8 cellular contexts compared by ENCODE assay signal in the genomic region with DNA sequence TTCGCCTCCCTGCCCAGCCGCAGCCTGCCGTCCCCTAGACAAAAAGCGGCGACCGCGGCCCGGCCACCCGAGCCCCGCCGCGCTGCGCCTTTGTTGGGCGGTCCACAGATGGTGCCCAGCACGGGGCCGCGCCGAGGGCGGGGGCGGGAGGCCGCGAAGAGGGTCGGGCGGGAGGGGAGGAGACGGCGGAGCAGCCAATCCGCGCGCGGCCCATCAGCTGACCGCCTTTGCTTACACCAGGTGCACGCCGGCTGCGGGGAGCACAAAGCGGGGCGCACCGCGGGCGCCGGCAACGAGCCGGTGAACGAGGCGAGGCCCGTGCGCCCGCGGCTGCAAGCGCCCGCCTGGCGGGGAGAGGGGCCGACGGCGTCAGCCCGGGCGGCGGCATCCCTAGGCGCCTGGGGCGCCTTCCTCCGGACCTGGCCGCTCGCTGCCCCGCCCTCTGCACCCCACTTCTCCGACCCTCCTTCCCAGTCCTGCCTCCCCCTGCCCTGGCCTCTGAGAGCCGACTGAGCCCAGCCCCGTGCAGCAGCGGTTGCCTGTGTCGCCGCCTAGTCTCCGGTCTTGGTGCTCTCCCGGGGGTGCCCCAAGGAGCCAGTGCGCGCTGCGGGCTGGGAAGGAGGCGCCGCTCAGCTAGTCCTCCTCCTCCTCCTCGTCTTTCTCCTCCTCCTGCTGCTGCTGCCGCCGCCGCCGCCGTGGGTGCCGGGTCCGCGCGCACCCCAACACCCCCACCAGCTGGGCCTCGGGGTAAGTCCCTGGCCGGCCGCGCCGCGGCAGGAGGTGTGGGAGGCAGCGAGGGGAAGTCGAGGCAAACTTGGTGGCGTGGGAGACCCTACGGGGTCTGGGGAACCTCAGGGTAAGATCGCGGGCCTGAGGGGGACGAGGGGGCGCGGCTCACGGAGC. TPM values are rescaled to one million over a fixed set of nuclear protein-coding genes. Genes with fewer than 3 reads are reported as not detected.
DNase-seq lines count a peak whose midpoint lies in the region; ATAC-seq, FAIRE-seq and TF ChIP-seq lines count a peak whose summit lies in the region.

A gene (plus strand): TSS at position 259 of the 903 bp plus-strand sequence. CDS start 45,211 bp downstream, outside the sequence.

- DNase-seq in A549 (ENCODE audit: low read depth in 1 of 2, low spot score in 1 of 2) (peak in 1 of 2 experiments; percentile 3), NCI-H510A treated with DMSO at 0.1 percent for 48 hours (lab: John Stamatoyannopoulos, UW) (peak; percentile 67), hippocampal formation (lab: John Stamatoyannopoulos, UW) (peak; percentile 65 to 76), posterior vena cava (ENCODE audit: low spot score) (peak; percentile 86), aorta (peak; percentile 67 to 86), NOMO-1 (lab: John Stamatoyannopoulos, UW; ENCODE audit: unreplicated experiment in 2 of 2) (no peak)
- DNase-seq in activated naive CD8-positive, alpha-beta T cell treated with anti-CD3 and anti-CD28 coated beads for 36 hours, result peak; percentile 84

- H3K4me3 Mint-ChIP-seq in activated naive CD8-positive, alpha-beta T cell treated with anti-CD3 and anti-CD28 coated beads for 36 hours, result peak within 1 kb of the TSS; percentile 83

- no peaks in the 10 kb centered on the region for H3K27me3 ChIP-seq in aorta (ENCODE audit: control insufficient read depth in 1 of 2, insufficient read depth in 2 of 2, low read length in 1 of 2)

- POLR2A ChIA-PET in A549 (lab: Yijun Ruan, JAX), result no interaction called here

- CTCF ChIA-PET in A549 (lab: Yijun Ruan, JAX), result no interaction called here

- no peak for TF ChIP-seq EP300 in A549 (IDR thresholded peaks at IDR 0.05)

- H3K4me1 ChIP-seq in A549 (peaks cover 6% of the 10 kb centered on the region; the same call in 1 of the 3 replicates), aorta (ENCODE audit: control insufficient read depth in 1 of 2, insufficient read depth in 2 of 2, low read length in 2 of 2) (no peaks in the 10 kb centered on the region)

- intact Hi-C loops in posterior vena cava (cut with DNase I), result loop anchor here in 1 of 2 donors (5.0 kb wide), 1 partner anchor 317 kb away; no protein-coding TSS in a partner anchor
- intact Hi-C loops in aorta (cut with DNase I), result loop anchor here (5.0 to 10.0 kb wide), 2 partner anchors 245 to 597 kb away; no protein-coding TSS in a partner anchor

- peaks cover under 1% of the 10 kb centered on the region for H3K9me3 Mint-ChIP-seq in activated naive CD8-positive, alpha-beta T cell treated with anti-CD3 and anti-CD28 coated beads for 36 hours

- no peak for TF ChIP-seq POLR2A in A549 (IDR thresholded peaks at IDR 0.05; ENCODE audit: low read length)

- TF ChIP-seq CTCF in A549 (IDR thresholded peaks at IDR 0.05), result no peak

- H3K27ac Mint-ChIP-seq in activated naive CD8-positive, alpha-beta T cell treated with anti-CD3 and anti-CD28 coated beads for 36 hours, result peak within 1 kb of the TSS; percentile 75

- 7% methylated on average over 11 of the region's 102 CpGs for WGBS in A549 (ENCODE audit: missing lambda C conversion rate)
- whole genome bisulfite sequencing in aorta, 2 donors, result 0% methylated on average over 76 to 102 of the region's 102 CpGs

- H3K9me3 ChIP-seq in A549, result no peaks in the 10 kb centered on the region
- no peaks in the 10 kb centered on the region for H3K9me3 ChIP-seq in aorta (ENCODE audit: control insufficient read depth, low read length)

- FAIRE-seq in A549 (lab: Jason Lieb, UNC), result no peak

- no peaks in the 10 kb centered on the region for H3K36me3 Mint-ChIP-seq in activated naive CD8-positive, alpha-beta T cell treated with anti-CD3 and anti-CD28 coated beads for 36 hours

- ATAC-seq in A549, result peak; percentile 49 to 65; a peak in 5 of 6 replicates
- ATAC-seq in GM21786 (IDR thresholded peaks at IDR 0.05; ENCODE audit: unreplicated experiment), result peak; percentile 41
- ATAC-seq in aorta (ENCODE audit: low FRiP score), result peak; percentile 77

- H3K27ac ChIP-seq in A549, result 0 out of 6 replicates have a peak within 1 kb of the TSS, but pooled peaks of 1 of the 2 experiments have one; percentile 12
- H3K27ac ChIP-seq in aorta (ENCODE audit: low read depth in 1 of 2, low read length in 2 of 2), result peak within 1 kb of the TSS in 1 of 2 donors; percentile 4

- H3K4me2 ChIP-seq in A549, result peak within 1 kb of the TSS; percentile 88

- peaks cover 3% of the 10 kb centered on the region for H3K27me3 Mint-ChIP-seq in activated naive CD8-positive, alpha-beta T cell treated with anti-CD3 and anti-CD28 coated beads for 36 hours

- H3K36me3 ChIP-seq in aorta (ENCODE audit: control insufficient read depth in 1 of 2, insufficient read depth in 2 of 2, low read length in 1 of 2), result no peaks in the 10 kb centered on the region

- H3K4me3 ChIP-seq in A549 (peak within 1 kb of the TSS; percentile 44), aorta (ENCODE audit: low read length in 2 of 2) (peak within 1 kb of the TSS; percentile 42 to 48)

- no peak for TF ChIP-seq RAD21 in A549 (conservative IDR thresholded peaks at IDR 0.05 in 1 of 2, IDR thresholded peaks at IDR 0.05 in 1 of 2)

- H3K4me1 Mint-ChIP-seq in activated naive CD8-positive, alpha-beta T cell treated with anti-CD3 and anti-CD28 coated beads for 36 hours, result peaks cover 13% of the 10 kb centered on the region

TF ChIP-seq in A549, 52 proteins besides CTCF, POLR2A, EP300 and RAD21:
- TF ChIP-seq ZC3H11A (IDR thresholded peaks at IDR 0.05) (no peak), KDM5A (IDR thresholded peaks at IDR 0.05) (no peak), NPAS2 (CRISPR knock-in tag; IDR thresholded peaks at IDR 0.05; ENCODE audit: borderline replicate concordance) (no peak)
- TF ChIP-seq, protein P1, sequence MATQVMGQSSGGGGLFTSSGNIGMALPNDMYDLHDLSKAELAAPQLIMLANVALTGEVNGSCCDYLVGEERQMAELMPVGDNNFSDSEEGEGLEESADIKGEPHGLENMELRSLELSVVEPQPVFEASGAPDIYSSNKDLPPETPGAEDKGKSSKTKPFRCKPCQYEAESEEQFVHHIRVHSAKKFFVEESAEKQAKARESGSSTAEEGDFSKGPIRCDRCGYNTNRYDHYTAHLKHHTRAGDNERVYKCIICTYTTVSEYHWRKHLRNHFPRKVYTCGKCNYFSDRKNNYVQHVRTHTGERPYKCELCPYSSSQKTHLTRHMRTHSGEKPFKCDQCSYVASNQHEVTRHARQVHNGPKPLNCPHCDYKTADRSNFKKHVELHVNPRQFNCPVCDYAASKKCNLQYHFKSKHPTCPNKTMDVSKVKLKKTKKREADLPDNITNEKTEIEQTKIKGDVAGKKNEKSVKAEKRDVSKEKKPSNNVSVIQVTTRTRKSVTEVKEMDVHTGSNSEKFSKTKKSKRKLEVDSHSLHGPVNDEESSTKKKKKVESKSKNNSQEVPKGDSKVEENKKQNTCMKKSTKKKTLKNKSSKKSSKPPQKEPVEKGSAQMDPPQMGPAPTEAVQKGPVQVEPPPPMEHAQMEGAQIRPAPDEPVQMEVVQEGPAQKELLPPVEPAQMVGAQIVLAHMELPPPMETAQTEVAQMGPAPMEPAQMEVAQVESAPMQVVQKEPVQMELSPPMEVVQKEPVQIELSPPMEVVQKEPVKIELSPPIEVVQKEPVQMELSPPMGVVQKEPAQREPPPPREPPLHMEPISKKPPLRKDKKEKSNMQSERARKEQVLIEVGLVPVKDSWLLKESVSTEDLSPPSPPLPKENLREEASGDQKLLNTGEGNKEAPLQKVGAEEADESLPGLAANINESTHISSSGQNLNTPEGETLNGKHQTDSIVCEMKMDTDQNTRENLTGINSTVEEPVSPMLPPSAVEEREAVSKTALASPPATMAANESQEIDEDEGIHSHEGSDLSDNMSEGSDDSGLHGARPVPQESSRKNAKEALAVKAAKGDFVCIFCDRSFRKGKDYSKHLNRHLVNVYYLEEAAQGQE (IDR thresholded peaks at IDR 0.05), result no peak
- TF ChIP-seq, protein P2, sequence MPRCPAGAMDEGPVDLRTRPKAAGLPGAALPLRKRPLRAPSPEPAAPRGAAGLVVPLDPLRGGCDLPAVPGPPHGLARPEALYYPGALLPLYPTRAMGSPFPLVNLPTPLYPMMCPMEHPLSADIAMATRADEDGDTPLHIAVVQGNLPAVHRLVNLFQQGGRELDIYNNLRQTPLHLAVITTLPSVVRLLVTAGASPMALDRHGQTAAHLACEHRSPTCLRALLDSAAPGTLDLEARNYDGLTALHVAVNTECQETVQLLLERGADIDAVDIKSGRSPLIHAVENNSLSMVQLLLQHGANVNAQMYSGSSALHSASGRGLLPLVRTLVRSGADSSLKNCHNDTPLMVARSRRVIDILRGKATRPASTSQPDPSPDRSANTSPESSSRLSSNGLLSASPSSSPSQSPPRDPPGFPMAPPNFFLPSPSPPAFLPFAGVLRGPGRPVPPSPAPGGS (IDR thresholded peaks at IDR 0.05), result no peak
TF ChIP-seq in A549: peak in this region for 0.

RNA-seq across cellular contexts. Expression of the gene that starts here (rescaled TPM):
- polyA plus RNA-seq in A549 (2011; rRNA removed), result not detected in 2 replicates
- polyA plus RNA-seq in A549 (2012; cell fraction: cytosol; rRNA removed), result not detected in 2 replicates
- not detected in 2 replicates for polyA plus RNA-seq in A549 (2012; cell fraction: nucleus; rRNA removed)
- polyA plus RNA-seq in A549 (2017; fragmentation: RNase III; extraction: RNeasy Plus Mini Kit Qiagen cat#74134 plus additional on column Dnase treatment), result not detected in 3 replicates
- polyA minus RNA-seq in A549 (2011; rRNA and poly(A)+ RNA removed), result not detected in 2 replicates
- 1 to 10 TPM; 2.7 to 3.3 TPM for total RNA-seq in activated naive CD8-positive, alpha-beta T cell treated with anti-CD3 and anti-CD28 coated beads for 36 hours
- 1 to 10 TPM in 1 of 2 donors, under 1 TPM in 1; 0.65 to 1.7 TPM for total RNA-seq in posterior vena cava
- 1 to 10 TPM; 4.8 to 6.6 TPM for total RNA-seq in aorta
- under 1 TPM; 0.31 to 0.38 TPM for polyA plus RNA-seq in aorta

Comparison
In these comparisons a context has a peak if more than half of its experiments do, and no peak if none do; other contexts are left out.
1. Peak in ATAC-seq, H3K4me3 ChIP-seq and H3K4me2 ChIP-seq in A549; RNA of the gene not detected or under 1 TPM.
2. DNase-seq: peak in NCI-H510A treated with DMSO at 0.1 percent for 48 hours (single experiment), activated naive CD8-positive, alpha-beta T cell treated with anti-CD3 and anti-CD28 coated beads for 36 hours (single experiment), hippocampal formation (2 of 2), posterior vena cava (single experiment) and aorta (2 of 2); none in NOMO-1 (0 of 2).
3. Peak in every context shown above with its lines, with median percentiles within 50 percentile points of each other: ATAC-seq.